Comparison of ENCODE assay signal across 1 cellular context in genomic region chr7:85522070-85522469, GRCh38.
TF ChIP-seq lines count a peak whose summit lies in the region.

No MANE protein-coding gene starts in this region.

TF ChIP-seq in HEK293, 187 proteins besides CTCF, POLR2A, EP300 and RAD21 (continued from another document):
- TF ChIP-seq, protein P1, sequence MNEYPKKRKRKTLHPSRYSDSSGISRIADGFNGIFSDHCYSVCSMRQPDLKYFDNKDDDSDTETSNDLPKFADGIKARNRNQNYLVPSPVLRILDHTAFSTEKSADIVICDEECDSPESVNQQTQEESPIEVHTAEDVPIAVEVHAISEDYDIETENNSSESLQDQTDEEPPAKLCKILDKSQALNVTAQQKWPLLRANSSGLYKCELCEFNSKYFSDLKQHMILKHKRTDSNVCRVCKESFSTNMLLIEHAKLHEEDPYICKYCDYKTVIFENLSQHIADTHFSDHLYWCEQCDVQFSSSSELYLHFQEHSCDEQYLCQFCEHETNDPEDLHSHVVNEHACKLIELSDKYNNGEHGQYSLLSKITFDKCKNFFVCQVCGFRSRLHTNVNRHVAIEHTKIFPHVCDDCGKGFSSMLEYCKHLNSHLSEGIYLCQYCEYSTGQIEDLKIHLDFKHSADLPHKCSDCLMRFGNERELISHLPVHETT (tag by site-specific recombination; IDR thresholded peaks at IDR 0.05): no peak
- TF ChIP-seq ZNF560 (tag by site-specific recombination; IDR thresholded peaks at IDR 0.05; ENCODE audit: borderline replicate concordance): no peak
- 0 out of 2 replicates have a peak, but pooled peaks have one; percentile 11 for TF ChIP-seq ZNF843 (tag by site-specific recombination; IDR thresholded peaks at IDR 0.05)
